2 cellular contexts compared by ENCODE assay signal in the genomic region with DNA sequence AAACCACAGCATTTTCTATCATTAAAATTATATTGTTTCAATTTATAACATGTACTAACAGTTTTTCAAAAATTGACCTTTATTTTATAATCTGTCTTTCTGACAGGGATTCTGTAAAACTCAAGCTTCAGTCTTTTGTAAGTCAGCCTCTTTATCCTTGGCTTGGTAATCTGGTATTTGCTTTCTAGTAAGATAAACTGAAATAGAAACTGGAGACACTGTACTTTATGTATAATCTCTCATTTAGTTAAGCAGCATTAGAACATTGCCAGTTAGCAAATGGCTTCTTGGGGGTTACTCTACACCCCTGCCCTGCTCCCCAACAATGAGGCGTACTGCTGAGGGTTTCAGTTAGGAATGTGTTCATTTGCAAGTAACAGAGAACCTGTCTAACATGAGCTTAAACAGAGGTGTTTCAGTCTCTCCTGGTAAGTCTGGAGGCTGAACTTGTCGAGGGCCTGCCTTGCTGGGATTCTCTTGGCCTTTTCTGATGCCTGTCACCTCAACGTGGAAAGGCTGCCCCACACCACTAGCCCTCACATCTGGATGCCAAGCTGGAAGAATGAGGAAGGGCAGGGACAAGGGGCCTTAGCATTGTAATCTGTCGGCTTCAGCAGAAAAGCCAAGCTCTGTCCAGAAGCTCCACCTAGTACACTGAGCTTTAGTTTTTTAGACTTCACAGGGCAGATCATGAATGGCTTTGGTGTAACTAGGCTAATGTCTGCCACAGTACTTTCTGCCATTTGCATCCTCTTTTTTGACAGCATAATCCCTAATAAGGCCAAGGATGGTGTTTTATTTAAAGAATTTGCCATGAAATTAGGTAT.
TF ChIP-seq lines count a peak whose summit lies in the region.

No MANE protein-coding gene starts in this region.

TF ChIP-seq in HepG2, 621 proteins besides CTCF, POLR2A, EP300 and RAD21:
- TF ChIP-seq ZNF777 (CRISPR knock-in tag; IDR thresholded peaks at IDR 0.05) (no peak), RFXAP (CRISPR knock-in tag; IDR thresholded peaks at IDR 0.05; ENCODE audit: borderline replicate concordance) (no peak)
- TF ChIP-seq, protein P1, sequence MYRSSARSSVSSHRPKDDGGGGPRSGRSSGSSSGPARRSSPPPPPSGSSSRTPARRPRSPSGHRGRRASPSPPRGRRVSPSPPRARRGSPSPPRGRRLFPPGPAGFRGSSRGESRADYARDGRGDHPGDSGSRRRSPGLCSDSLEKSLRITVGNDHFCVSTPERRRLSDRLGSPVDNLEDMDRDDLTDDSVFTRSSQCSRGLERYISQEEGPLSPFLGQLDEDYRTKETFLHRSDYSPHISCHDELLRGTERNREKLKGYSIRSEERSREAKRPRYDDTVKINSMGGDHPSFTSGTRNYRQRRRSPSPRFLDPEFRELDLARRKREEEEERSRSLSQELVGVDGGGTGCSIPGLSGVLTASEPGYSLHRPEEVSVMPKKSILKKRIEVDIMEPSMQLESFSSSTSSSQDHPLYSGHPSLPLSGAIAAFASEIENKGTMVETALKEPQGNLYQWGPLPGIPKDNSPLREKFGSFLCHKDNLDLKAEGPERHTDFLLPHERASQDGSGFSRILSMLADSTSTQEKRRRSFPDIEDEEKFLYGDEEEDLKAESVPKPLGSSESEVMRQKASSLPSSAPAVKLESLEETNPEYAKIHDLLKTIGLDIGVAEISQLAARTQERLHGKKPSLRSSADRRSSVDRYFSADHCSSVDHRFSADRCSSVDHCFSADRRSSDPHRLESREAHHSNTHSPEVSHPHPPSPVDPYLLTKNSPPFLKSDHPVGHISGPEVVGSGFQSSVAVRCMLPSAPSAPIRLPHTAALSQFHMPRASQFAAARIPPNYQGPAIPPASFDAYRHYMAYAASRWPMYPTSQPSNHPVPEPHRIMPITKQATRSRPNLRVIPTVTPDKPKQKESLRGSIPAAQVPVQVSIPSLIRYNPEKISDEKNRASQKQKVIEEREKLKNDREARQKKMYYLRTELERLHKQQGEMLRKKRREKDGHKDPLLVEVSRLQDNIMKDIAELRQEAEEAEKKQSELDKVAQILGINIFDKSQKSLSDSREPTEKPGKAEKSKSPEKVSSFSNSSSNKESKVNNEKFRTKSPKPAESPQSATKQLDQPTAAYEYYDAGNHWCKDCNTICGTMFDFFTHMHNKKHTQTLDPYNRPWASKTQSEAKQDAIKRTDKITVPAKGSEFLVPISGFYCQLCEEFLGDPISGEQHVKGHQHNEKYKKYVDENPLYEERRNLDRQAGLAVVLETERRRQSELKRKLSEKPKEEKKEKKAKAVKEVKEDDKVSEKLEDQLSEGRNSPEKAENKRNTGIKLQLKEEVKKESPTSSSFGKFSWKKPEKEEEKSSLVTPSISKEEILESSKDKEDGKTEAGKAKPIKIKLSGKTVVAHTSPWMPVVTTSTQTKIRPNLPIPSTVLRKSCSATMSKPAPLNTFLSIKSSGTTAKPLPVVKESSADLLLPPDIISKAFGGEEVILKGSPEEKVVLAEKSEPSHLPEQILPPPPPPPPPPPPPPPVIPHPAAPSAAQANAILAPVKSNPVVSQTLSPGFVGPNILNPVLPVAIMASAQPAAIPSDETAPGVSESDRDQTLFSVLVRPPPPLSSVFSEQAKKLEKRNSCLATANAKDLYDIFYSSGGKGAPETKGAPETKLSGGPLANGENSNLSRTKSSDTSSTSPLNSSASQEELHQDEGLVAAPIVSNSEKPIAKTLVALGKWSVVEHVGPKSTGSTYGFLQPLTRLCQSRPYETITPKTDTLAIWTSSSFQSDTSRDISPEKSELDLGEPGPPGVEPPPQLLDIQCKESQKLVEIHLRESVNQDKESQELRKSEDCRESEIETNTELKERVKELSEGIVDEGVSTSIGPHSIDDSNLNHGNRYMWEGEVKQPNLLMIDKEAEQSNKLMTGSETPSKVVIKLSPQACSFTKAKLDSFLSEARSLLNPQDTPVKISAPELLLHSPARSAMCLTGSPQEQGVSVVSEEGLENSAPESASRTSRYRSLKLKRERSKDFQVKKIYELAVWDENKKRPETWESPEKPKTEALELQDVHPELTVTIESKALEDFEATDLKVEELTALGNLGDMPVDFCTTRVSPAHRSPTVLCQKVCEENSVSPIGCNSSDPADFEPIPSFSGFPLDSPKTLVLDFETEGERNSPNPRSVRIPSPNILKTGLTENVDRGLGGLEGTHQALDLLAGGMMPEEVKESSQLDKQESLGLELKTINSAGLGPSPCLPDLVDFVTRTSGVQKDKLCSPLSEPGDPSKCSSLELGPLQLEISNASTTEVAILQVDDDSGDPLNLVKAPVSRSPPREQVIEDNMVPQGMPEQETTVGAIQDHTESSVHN (CRISPR knock-in tag; IDR thresholded peaks at IDR 0.05), result no peak

TF ChIP-seq in H1, 55 proteins besides CTCF, POLR2A, EP300 and RAD21:
- no peak for TF ChIP-seq JUND (IDR thresholded peaks at IDR 0.05; ENCODE audit: low read length)
- no peak for TF ChIP-seq EGR1 (IDR thresholded peaks at IDR 0.05; ENCODE audit: borderline replicate concordance, low read depth, low read length)
- no peak for TF ChIP-seq NANOG (IDR thresholded peaks at IDR 0.05; ENCODE audit: insufficient read depth, low read depth, low read length, poor library complexity, severe bottlenecking)
- no peak for TF ChIP-seq CBX5 (IDR thresholded peaks at IDR 0.05; ENCODE audit: low read depth, low read length)
- TF ChIP-seq TEAD4 (IDR thresholded peaks at IDR 0.05; ENCODE audit: low read depth, low read length), result no peak
- TF ChIP-seq BACH1 (IDR thresholded peaks at IDR 0.05; ENCODE audit: low read length), result no peak
- TF ChIP-seq SIX5 (IDR thresholded peaks at IDR 0.05; ENCODE audit: low read depth, low read length), result no peak
- TF ChIP-seq SUZ12 (IDR thresholded peaks at IDR 0.05; ENCODE audit: low read length), result no peak
- TF ChIP-seq SIN3A (conservative IDR thresholded peaks at IDR 0.05 in 1 of 2, IDR thresholded peaks at IDR 0.05 in 1 of 2; ENCODE audit: low read depth in 1 of 2, low read length in 2 of 2), result no peak
